Comparison of ENCODE assay signal across 31 cellular contexts in the genomic region with DNA sequence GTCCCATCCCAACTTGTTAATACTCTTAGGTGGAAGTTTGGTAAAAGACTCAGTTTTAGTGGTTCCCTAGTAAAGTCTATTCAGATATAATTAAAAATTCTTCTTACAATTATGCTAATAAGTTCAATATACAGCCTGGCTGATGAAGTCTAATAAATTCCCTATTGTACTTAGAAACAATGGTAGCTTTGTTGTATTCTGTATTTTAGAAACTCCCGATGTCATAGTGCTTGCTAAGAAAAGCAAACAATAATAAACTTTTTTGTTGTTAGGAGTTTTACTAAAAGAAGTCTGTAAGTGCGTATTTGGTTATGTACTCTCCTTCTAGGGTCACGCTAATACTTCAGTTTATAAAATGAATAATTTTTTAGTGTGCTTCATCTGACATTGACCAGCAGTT.
"Had no signal": no experiment of that assay in that cellular context is flagged by ENCODE, and none has a peak within 500 bp of the region (broad histone marks: within the 10 kb centered on the region; RNA-seq: fewer than 3 reads in every experiment).

No MANE protein-coding gene starts in this region.

- H3K27me3 ChIP-seq: neural progenitor cell, ovary, right atrium auricular region, right lobe of liver, sigmoid colon, spleen, suprapubic skin, testis, tibial artery, transverse colon, upper lobe of right lung, uterus had no signal

- H3K79me2 ChIP-seq: parathyroid adenoma had no signal

- H3K27me3 Mint-ChIP-seq: naive thymus-derived CD4-positive, alpha-beta T cell; stimulated activated memory B cell treated with anti-CD40 and anti-IgM and Interleukin-4, amounts not matched to agents 10 μg/mL and 1 μg/mL and 100 μg/mL, for 72 hours; stimulated activated naive CD8-positive, alpha-beta T cell treated with anti-CD3 and anti-CD28 coated beads, Interleukin-15, amount 100 ng/mL, for 72 hours had no signal

- H3K27ac Mint-ChIP-seq: naive thymus-derived CD4-positive, alpha-beta T cell; natural killer cell; neural progenitor cell; stimulated activated memory B cell treated with anti-CD40 and anti-IgM and Interleukin-4, amounts not matched to agents 10 μg/mL and 1 μg/mL and 100 μg/mL, for 72 hours; stimulated activated naive CD8-positive, alpha-beta T cell treated with anti-CD3 and anti-CD28 coated beads, Interleukin-15, amount 100 ng/mL, for 72 hours; type B pancreatic cell had no signal

- H3K4me1 ChIP-seq: parathyroid adenoma, prostate gland, right atrium auricular region, right lobe of liver, sigmoid colon, spleen, suprapubic skin, testis, tibial artery, transverse colon, upper lobe of right lung, uterus had no signal

- H3K4me1 Mint-ChIP-seq: naive thymus-derived CD4-positive, alpha-beta T cell; natural killer cell; nephron; stimulated activated memory B cell treated with anti-CD40 and anti-IgM and Interleukin-4, amounts not matched to agents 10 μg/mL and 1 μg/mL and 100 μg/mL, for 72 hours; stimulated activated naive CD8-positive, alpha-beta T cell treated with anti-CD3 and anti-CD28 coated beads, Interleukin-15, amount 100 ng/mL, for 72 hours had no signal

- H3K9me3 ChIP-seq: ovary, prostate gland, right atrium auricular region, right lobe of liver, sigmoid colon, spleen, suprapubic skin, testis, tibial artery, transverse colon, upper lobe of right lung, uterus had no signal

- H3K27ac ChIP-seq: neural progenitor cell, ovary, parathyroid adenoma, prostate gland, right atrium auricular region, right lobe of liver, sigmoid colon, spleen, suprapubic skin, testis, tibial artery, transverse colon, upper lobe of right lung, uterus had no signal

- DNase-seq: naive thymus-derived CD4-positive, alpha-beta T cell; natural killer cell; occipital lobe; ovary; retina; right lobe of liver; sigmoid colon; spleen; stimulated activated CD4-positive, alpha-beta T cell treated with anti-CD3 and anti-CD28 coated beads, Interleukin-12 subunit alpha, Interleukin-12 subunit beta, amount 100 ng/mL, for 4 hours; stimulated activated CD4-positive, alpha-beta T cell treated with anti-CD3 and anti-CD28 coated beads, Interleukin-1b, Interleukin-23, amount 100 ng/mL, for 48 hours; stimulated activated CD4-positive, alpha-beta T cell treated with anti-CD3 and anti-CD28 coated beads, Interleukin-4, amount 100 ng/mL, for 1 hour; stimulated activated CD4-positive, alpha-beta T cell treated with anti-CD3 and anti-CD28 coated beads, Interleukin-4, amount 100 ng/mL, for 4 hours; stimulated activated CD8-positive, alpha-beta memory T cell treated with anti-CD3 and anti-CD28 coated beads, Interleukin-4, amount 100 ng/mL, for 48 hours; stimulated activated naive CD4-positive, alpha-beta T cell; stimulated activated naive CD8-positive, alpha-beta T cell treated with anti-CD3 and anti-CD28 coated beads, Interleukin-15, amount 100 ng/mL, for 72 hours; stimulated activated naive CD8-positive, alpha-beta T cell treated with anti-CD3 and anti-CD28 coated beads, Interleukin-15, Interleukin-2, amounts not matched to agents 100 U/mL and 50 U/mL, for 24 hours; substantia nigra; testis; tibial artery; upper lobe of right lung; uterus had no signal

- H3K36me3 Mint-ChIP-seq: natural killer cell, neural progenitor cell, type B pancreatic cell had no signal

- H3K9ac ChIP-seq: neural progenitor cell, parathyroid adenoma had no signal

- H3K4me3 Mint-ChIP-seq: naive thymus-derived CD4-positive, alpha-beta T cell; natural killer cell; nephron; neural progenitor cell; stimulated activated memory B cell treated with anti-CD40 and anti-IgM and Interleukin-4, amounts not matched to agents 10 μg/mL and 1 μg/mL and 100 μg/mL, for 72 hours; stimulated activated naive CD8-positive, alpha-beta T cell treated with anti-CD3 and anti-CD28 coated beads, Interleukin-15, amount 100 ng/mL, for 72 hours; type B pancreatic cell had no signal

- ATAC-seq: naive thymus-derived CD4-positive, alpha-beta T cell; natural killer cell; stimulated activated memory B cell treated with anti-CD40 and anti-IgM and Interleukin-4, amounts not matched to agents 10 μg/mL and 1 μg/mL and 100 μg/mL, for 72 hours; stimulated activated naive CD8-positive, alpha-beta T cell treated with anti-CD3 and anti-CD28 coated beads, Interleukin-15, amount 100 ng/mL, for 72 hours; stimulated activated naive CD8-positive, alpha-beta T cell treated with anti-CD3 and anti-CD28 coated beads, Interleukin-15, Interleukin-2, amounts not matched to agents 100 U/mL and 50 U/mL, for 24 hours; upper lobe of right lung had no signal

- H3K36me3 ChIP-seq: neural progenitor cell, ovary, prostate gland, right atrium auricular region, right lobe of liver, sigmoid colon, suprapubic skin, tibial artery, transverse colon, upper lobe of right lung, uterus had no signal

- H3K4me3 ChIP-seq: neural progenitor cell, ovary, prostate gland, right atrium auricular region, right lobe of liver, sigmoid colon, smooth muscle cell, spleen, suprapubic skin, testis, tibial artery, transverse colon, upper lobe of right lung, uterus had no signal

- H3K9me3 Mint-ChIP-seq: naive thymus-derived CD4-positive, alpha-beta T cell; natural killer cell; nephron; neural progenitor cell; stimulated activated memory B cell treated with anti-CD40 and anti-IgM and Interleukin-4, amounts not matched to agents 10 μg/mL and 1 μg/mL and 100 μg/mL, for 72 hours; stimulated activated naive CD8-positive, alpha-beta T cell treated with anti-CD3 and anti-CD28 coated beads, Interleukin-15, amount 100 ng/mL, for 72 hours; type B pancreatic cell had no signal

- H2AFZ ChIP-seq: neural progenitor cell, parathyroid adenoma had no signal

- H3K4me2 ChIP-seq: neural progenitor cell, smooth muscle cell had no signal
